ENCODE assay signal across 30 cellular contexts in genomic region chr13:30910676-30911075, GRCh38. TPM values are rescaled to one million over a fixed set of nuclear protein-coding genes. Genes with fewer than 3 reads are reported as not detected.
"Had no signal": no experiment of that assay in that cellular context is flagged by ENCODE, and none has a peak within 500 bp of the region (broad histone marks: within the 10 kb centered on the region; RNA-seq: fewer than 3 reads in every experiment).

No MANE protein-coding gene starts in this region.

- H3K36me3 ChIP-seq: left ventricle myocardium inferior, neural progenitor cell, neutrophil, right atrium auricular region, right lobe of liver, tibial artery, upper lobe of right lung had no signal

- DNase-seq: heart left ventricle; hypothalamus; immature natural killer cell; left ventricle myocardium inferior; naive thymus-derived CD8-positive, alpha-beta T cell; occipital lobe; right lobe of liver; stimulated activated CD4-positive, alpha-beta T cell treated with anti-CD3 and anti-CD28 coated beads, Interleukin-1b, Interleukin-23, amount 100 ng/mL, for 48 hours; stimulated activated CD4-positive, alpha-beta T cell treated with anti-CD3 and anti-CD28 coated beads, Interleukin-2, amount 100 ng/mL, for 48 hours; stimulated activated CD4-positive, alpha-beta T cell treated with anti-CD3 and anti-CD28 coated beads, Interleukin-4, amount 100 ng/mL, for 4 hours; stimulated activated CD8-positive, alpha-beta memory T cell treated with anti-CD3 and anti-CD28 coated beads, Interleukin-4, amount 100 ng/mL, for 48 hours; stimulated activated naive B cell treated with anti-CD40 and anti-IgM and Interleukin-4, amounts not matched to agents 10 μg/mL and 1 μg/mL and 100 μg/mL, for 72 hours; substantia nigra; tibial artery; trophoblast cell; upper lobe of right lung had no signal

- H3K9ac ChIP-seq: neural progenitor cell had no signal

- H2AFZ ChIP-seq: neural progenitor cell had no signal

- H3K27ac Mint-ChIP-seq: immature natural killer cell; nephron; neural progenitor cell; progenitor cell of endocrine pancreas; stimulated activated naive B cell treated with anti-CD40 and anti-IgM and Interleukin-4, amounts not matched to agents 10 μg/mL and 1 μg/mL and 100 μg/mL, for 72 hours; stimulated activated naive CD8-positive, alpha-beta T cell treated with anti-CD3 and anti-CD28 coated beads, Interleukin-15, Interleukin-2, amounts not matched to agents 100 ng/mL and 50 ng/mL, for 24 hours had no signal

- H3K4me1 ChIP-seq: neural progenitor cell, right lobe of liver had no signal

- H3K4me3 Mint-ChIP-seq: immature natural killer cell; naive thymus-derived CD8-positive, alpha-beta T cell; nephron; neural progenitor cell; stimulated activated naive B cell treated with anti-CD40 and anti-IgM and Interleukin-4, amounts not matched to agents 10 μg/mL and 1 μg/mL and 100 μg/mL, for 72 hours; stimulated activated naive CD8-positive, alpha-beta T cell treated with anti-CD3 and anti-CD28 coated beads, Interleukin-15, Interleukin-2, amounts not matched to agents 100 ng/mL and 50 ng/mL, for 24 hours had no signal

- H3K9me3 ChIP-seq: heart left ventricle, left ventricle myocardium inferior, neutrophil, right atrium auricular region, right lobe of liver, tibial artery, upper lobe of right lung had no signal

- ATAC-seq: heart left ventricle; naive thymus-derived CD8-positive, alpha-beta T cell; right lobe of liver; stimulated activated naive B cell treated with anti-CD40 and anti-IgM and Interleukin-4, amounts not matched to agents 10 μg/mL and 1 μg/mL and 100 μg/mL, for 72 hours; upper lobe of right lung had no signal

- H3K4me3 ChIP-seq: heart left ventricle, left ventricle myocardium inferior, lung, neural progenitor cell, right lobe of liver, smooth muscle cell, upper lobe of right lung had no signal

- H3K27me3 ChIP-seq: neural progenitor cell, right atrium auricular region, tibial artery had no signal

- H3K9me3 Mint-ChIP-seq: naive thymus-derived CD8-positive, alpha-beta T cell; nephron; stimulated activated naive B cell treated with anti-CD40 and anti-IgM and Interleukin-4, amounts not matched to agents 10 μg/mL and 1 μg/mL and 100 μg/mL, for 72 hours; stimulated activated naive CD8-positive, alpha-beta T cell treated with anti-CD3 and anti-CD28 coated beads, Interleukin-15, Interleukin-2, amounts not matched to agents 100 ng/mL and 50 ng/mL, for 24 hours had no signal

- H3K4me2 ChIP-seq: neural progenitor cell, smooth muscle cell had no signal

- H3K27ac ChIP-seq: heart left ventricle, left ventricle myocardium inferior, neural progenitor cell, neutrophil, right atrium auricular region, right lobe of liver, upper lobe of right lung had no signal

- H3K36me3 Mint-ChIP-seq: neural progenitor cell; stimulated activated naive B cell treated with anti-CD40 and anti-IgM and Interleukin-4, amounts not matched to agents 10 μg/mL and 1 μg/mL and 100 μg/mL, for 72 hours had no signal

RNA-seq across cellular contexts. Expression of gene MEDAG, which starts 4.6 kb away (rescaled TPM):
- total RNA-seq: naive thymus-derived CD8-positive, alpha-beta T cell; progenitor cell of endocrine pancreas; smooth muscle cell had no signal
- polyA plus RNA-seq: immature natural killer cell; naive thymus-derived CD8-positive, alpha-beta T cell; smooth muscle cell had no signal

RNA-seq across cellular contexts. Expression of gene TEX26, which starts 21.8 kb away (rescaled TPM):
- total RNA-seq: heart left ventricle; kidney epithelial cell; left ventricle myocardium inferior; lower leg skin; naive thymus-derived CD8-positive, alpha-beta T cell; osteocyte; progenitor cell of endocrine pancreas; pulmonary artery endothelial cell; renal cortical epithelial cell; right atrium auricular region; skeletal muscle tissue; upper lobe of right lung had no signal
- polyA plus RNA-seq: heart left ventricle; immature natural killer cell; naive thymus-derived CD8-positive, alpha-beta T cell had no signal
